ENCODE assay signal across 8 cellular contexts in the genomic region with DNA sequence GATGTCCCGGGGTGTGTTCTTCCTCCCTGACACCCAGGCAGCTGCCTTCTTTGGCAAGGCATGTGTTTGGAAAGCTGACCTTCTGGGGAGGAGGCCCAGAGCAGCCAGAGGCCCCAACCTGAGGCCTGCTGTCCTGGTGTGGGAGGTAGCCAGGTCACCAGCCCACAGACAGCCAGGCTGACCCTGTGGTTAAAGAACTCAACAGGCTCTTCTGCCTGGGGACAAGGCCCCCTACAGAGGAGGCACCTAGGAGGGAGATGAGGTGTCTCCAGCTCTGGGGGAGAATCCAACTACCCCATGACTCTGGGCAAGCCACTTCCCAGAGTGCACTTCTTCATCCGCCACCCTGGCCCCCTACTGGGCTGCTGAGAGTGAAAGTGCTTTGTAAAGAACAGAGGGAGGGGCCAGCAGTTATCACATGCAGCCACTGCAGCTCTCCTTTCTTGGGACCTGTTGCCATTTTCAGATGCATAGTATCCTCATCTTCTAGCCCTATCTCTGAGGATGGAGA. TPM values are rescaled to one million over a fixed set of nuclear protein-coding genes. Genes with fewer than 3 reads are reported as not detected.
DNase-seq lines count a peak whose midpoint lies in the region; ATAC-seq and TF ChIP-seq lines count a peak whose summit lies in the region.

No MANE protein-coding gene starts in this region.

- H3F3A ChIP-seq in GM23338 (replicated peaks; ENCODE audit: low read depth) = no peaks in the 10 kb centered on the region

- H3K27me3 Mint-ChIP-seq in GM23338 (ENCODE audit: insufficient read depth, low read depth, poor library complexity) (peaks cover 19% of the 10 kb centered on the region), T-cell (no peaks in the 10 kb centered on the region)

- intact Hi-C loops in ascending aorta (cut with DNase I) = no loop called here

- H3K36me3 Mint-ChIP-seq in GM23338 (ENCODE audit: low read depth) = no peaks in the 10 kb centered on the region
- H3K36me3 Mint-ChIP-seq in T-cell = peaks cover 5% of the 10 kb centered on the region

- H3K27ac ChIP-seq in GM23338 (ENCODE audit: low read depth) = no peak overlapping the region
- peak overlapping the region; percentile 53 to 73 for H3K27ac ChIP-seq in ascending aorta

- H2AFZ ChIP-seq in GM23338 = no peak overlapping the region

- H3K79me2 ChIP-seq in GM23338 (replicated peaks; ENCODE audit: insufficient read depth) = no peaks in the 10 kb centered on the region

- H3K4me3 Mint-ChIP-seq in GM23338 (no peak overlapping the region), T-cell (peak overlapping the region in 2 of 3 donors; percentile 14 to 76)

- no peak for TF ChIP-seq CTCF in GM23338 (conservative IDR thresholded peaks at IDR 0.05; ENCODE audit: low read depth in 2 of 2)
- no peak for TF ChIP-seq CTCF in ascending aorta (IDR thresholded peaks at IDR 0.05)

- H3K4me3 ChIP-seq in GM23338 (no peak overlapping the region), ascending aorta (no peak overlapping the region)

- H3K9me3 ChIP-seq in ascending aorta = no peaks in the 10 kb centered on the region

- peaks cover 19% of the 10 kb centered on the region for H3K4me1 ChIP-seq in GM23338 (ENCODE audit: insufficient read depth)
- peaks cover 11 to 26% of the 10 kb centered on the region in 2 donors for H3K4me1 ChIP-seq in ascending aorta

- ATAC-seq in GM23338 = peak; percentile 35
- peak; percentile 36 to 68 (median 50) for ATAC-seq in T-cell (replicated peaks in 1 of 4)
- ATAC-seq in GM19023 (IDR thresholded peaks at IDR 0.05; ENCODE audit: unreplicated experiment) = no peak

- POLR2A ChIA-PET in T-cell (lab: Charles Lee) = interaction anchor here (0.7 to 3.2 kb wide), 6 partner anchors 9 to 122 kb away, joined by 3 to 25 read pairs (median 3); partner anchors contain the start of gene SREBF1 (in 1 of the 2)

- no peaks in the 10 kb centered on the region for H3K9me2 ChIP-seq in GM23338 (ENCODE audit: insufficient read depth)

- H3K4me1 Mint-ChIP-seq in GM23338 (peaks cover 53% of the 10 kb centered on the region), T-cell (peaks cover 74 to 78% (median 76%) of the 10 kb centered on the region in 3 donors)

- H3K9me3 Mint-ChIP-seq in GM23338 (no peaks in the 10 kb centered on the region), T-cell (no peaks in the 10 kb centered on the region)

- CTCF ChIA-PET in T-cell (lab: Charles Lee) = interaction anchor here in 1 of 2 donors (1.1 to 1.9 kb wide), 4 partner anchors 9 to 13 kb away, joined by 4 to 16 read pairs (median 6); partner anchors contain the start of gene SREBF1

- H3K27ac Mint-ChIP-seq in GM23338 (no peak overlapping the region), T-cell (peak overlapping the region; percentile 97)

- H4K20me1 ChIP-seq in GM23338 (replicated peaks; ENCODE audit: insufficient read depth) = no peaks in the 10 kb centered on the region

- DNase-seq in AG20443 (ENCODE audit: low spot score) = peak; percentile 48
- peak; percentile 63 for DNase-seq in GM23338 (ENCODE audit: low spot score)
- DNase-seq in T-cell = peak; percentile 33 to 84 (median 73)
- DNase-seq in ascending aorta (ENCODE audit: low spot score in 2 of 2) = no peak
- DNase-seq in kidney glomerular epithelial cell (lab: John Stamatoyannopoulos, UW) = peak; percentile 31
- peak; percentile 84 for DNase-seq in stimulated activated CD8-positive, alpha-beta memory T cell treated with anti-CD3 and anti-CD28 coated beads, Interleukin-4, amount 100 ng/mL, for 48 hours
- no peak for DNase-seq in DMS79 (lab: John Stamatoyannopoulos, UW)

- H3K4me2 ChIP-seq in GM23338 = no peak overlapping the region

- H3K27me3 ChIP-seq in GM23338 (ENCODE audit: insufficient read depth) = no peaks in the 10 kb centered on the region
- no peaks in the 10 kb centered on the region for H3K27me3 ChIP-seq in ascending aorta

- H3K36me3 ChIP-seq in GM23338 (ENCODE audit: insufficient read depth) = no peaks in the 10 kb centered on the region
- peaks cover 10 to 14% of the 10 kb centered on the region in 2 donors for H3K36me3 ChIP-seq in ascending aorta

TF ChIP-seq in GM23338, 12 proteins besides CTCF, POLR2A, EP300 and RAD21 (continues in another document):
- TF ChIP-seq EZH2 (IDR thresholded peaks at IDR 0.05; ENCODE audit: low read depth, unreplicated experiment) (no peak), ZNF331 (CRISPR knock-in tag; IDR thresholded peaks at IDR 0.05; ENCODE audit: low read depth) (no peak), JUNB (IDR thresholded peaks at IDR 0.05; ENCODE audit: unreplicated experiment) (no peak), STAT1 (IDR thresholded peaks at IDR 0.05; ENCODE audit: unreplicated experiment) (no peak), EZH2phosphoT487 (IDR thresholded peaks at IDR 0.05; ENCODE audit: unreplicated experiment) (no peak), ZNF114 (CRISPR knock-in tag; IDR thresholded peaks at IDR 0.05) (no peak)
- TF ChIP-seq, protein P1, sequence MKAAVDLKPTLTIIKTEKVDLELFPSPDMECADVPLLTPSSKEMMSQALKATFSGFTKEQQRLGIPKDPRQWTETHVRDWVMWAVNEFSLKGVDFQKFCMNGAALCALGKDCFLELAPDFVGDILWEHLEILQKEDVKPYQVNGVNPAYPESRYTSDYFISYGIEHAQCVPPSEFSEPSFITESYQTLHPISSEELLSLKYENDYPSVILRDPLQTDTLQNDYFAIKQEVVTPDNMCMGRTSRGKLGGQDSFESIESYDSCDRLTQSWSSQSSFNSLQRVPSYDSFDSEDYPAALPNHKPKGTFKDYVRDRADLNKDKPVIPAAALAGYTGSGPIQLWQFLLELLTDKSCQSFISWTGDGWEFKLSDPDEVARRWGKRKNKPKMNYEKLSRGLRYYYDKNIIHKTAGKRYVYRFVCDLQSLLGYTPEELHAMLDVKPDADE (IDR thresholded peaks at IDR 0.05) = no peak
- TF ChIP-seq, protein P2, sequence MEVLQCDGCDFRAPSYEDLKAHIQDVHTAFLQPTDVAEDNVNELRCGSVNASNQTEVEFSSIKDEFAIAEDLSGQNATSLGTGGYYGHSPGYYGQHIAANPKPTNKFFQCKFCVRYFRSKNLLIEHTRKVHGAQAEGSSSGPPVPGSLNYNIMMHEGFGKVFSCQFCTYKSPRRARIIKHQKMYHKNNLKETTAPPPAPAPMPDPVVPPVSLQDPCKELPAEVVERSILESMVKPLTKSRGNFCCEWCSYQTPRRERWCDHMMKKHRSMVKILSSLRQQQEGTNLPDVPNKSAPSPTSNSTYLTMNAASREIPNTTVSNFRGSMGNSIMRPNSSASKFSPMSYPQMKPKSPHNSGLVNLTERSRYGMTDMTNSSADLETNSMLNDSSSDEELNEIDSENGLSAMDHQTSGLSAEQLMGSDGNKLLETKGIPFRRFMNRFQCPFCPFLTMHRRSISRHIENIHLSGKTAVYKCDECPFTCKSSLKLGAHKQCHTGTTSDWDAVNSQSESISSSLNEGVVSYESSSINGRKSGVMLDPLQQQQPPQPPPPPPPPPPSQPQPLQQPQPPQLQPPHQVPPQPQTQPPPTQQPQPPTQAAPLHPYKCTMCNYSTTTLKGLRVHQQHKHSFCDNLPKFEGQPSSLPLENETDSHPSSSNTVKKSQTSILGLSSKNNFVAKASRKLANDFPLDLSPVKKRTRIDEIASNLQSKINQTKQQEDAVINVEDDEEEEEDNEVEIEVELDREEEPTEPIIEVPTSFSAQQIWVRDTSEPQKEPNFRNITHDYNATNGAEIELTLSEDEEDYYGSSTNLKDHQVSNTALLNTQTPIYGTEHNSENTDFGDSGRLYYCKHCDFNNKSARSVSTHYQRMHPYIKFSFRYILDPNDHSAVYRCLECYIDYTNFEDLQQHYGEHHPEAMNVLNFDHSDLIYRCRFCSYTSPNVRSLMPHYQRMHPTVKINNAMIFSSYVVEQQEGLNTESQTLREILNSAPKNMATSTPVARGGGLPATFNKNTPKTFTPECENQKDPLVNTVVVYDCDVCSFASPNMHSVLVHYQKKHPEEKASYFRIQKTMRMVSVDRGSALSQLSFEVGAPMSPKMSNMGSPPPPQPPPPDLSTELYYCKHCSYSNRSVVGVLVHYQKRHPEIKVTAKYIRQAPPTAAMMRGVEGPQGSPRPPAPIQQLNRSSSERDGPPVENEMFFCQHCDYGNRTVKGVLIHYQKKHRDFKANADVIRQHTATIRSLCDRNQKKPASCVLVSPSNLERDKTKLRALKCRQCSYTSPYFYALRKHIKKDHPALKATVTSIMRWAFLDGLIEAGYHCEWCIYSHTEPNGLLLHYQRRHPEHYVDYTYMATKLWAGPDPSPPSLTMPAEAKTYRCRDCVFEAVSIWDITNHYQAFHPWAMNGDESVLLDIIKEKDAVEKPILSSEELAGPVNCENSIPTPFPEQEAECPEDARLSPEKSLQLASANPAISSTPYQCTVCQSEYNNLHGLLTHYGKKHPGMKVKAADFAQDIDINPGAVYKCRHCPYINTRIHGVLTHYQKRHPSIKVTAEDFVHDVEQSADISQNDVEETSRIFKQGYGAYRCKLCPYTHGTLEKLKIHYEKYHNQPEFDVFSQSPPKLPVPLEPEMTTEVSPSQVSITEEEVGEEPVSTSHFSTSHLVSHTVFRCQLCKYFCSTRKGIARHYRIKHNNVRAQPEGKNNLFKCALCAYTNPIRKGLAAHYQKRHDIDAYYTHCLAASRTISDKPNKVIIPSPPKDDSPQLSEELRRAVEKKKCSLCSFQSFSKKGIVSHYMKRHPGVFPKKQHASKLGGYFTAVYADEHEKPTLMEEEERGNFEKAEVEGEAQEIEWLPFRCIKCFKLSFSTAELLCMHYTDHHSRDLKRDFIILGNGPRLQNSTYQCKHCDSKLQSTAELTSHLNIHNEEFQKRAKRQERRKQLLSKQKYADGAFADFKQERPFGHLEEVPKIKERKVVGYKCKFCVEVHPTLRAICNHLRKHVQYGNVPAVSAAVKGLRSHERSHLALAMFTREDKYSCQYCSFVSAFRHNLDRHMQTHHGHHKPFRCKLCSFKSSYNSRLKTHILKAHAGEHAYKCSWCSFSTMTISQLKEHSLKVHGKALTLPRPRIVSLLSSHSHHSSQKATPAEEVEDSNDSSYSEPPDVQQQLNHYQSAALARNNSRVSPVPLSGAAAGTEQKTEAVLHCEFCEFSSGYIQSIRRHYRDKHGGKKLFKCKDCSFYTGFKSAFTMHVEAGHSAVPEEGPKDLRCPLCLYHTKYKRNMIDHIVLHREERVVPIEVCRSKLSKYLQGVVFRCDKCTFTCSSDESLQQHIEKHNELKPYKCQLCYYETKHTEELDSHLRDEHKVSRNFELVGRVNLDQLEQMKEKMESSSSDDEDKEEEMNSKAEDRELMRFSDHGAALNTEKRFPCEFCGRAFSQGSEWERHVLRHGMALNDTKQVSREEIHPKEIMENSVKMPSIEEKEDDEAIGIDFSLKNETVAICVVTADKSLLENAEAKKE (CRISPR knock-in tag; IDR thresholded peaks at IDR 0.05) = no peak

RNA-seq across cellular contexts. Expression of gene SREBF1, which starts 13.1 kb away (rescaled TPM):
- 77.7 and 85.3 TPM in 2 replicates for total RNA-seq in GM23338 (2014; rRNA removed; shearing (Covaris generic))
- 39.6 and 43.7 TPM in 2 replicates for polyA plus RNA-seq in GM23338 (2016; fragmentation: Nextera tagmentation; extraction: Ambion mirVana)
- 100 to 1,000 TPM in 2 of 5 donors, 10 to 100 TPM in 3; 24.6 to 279 (median 38.9) TPM for total RNA-seq in T-cell
- 141 TPM for total RNA-seq in ascending aorta

Comparison
In these comparisons a context has a peak if more than half of its experiments do, and no peak if none do; other contexts are left out.
1. DNase-seq: peak in AG20443 (single experiment), GM23338 (single experiment), T-cell (34 of 34), kidney glomerular epithelial cell (single experiment) and stimulated activated CD8-positive, alpha-beta memory T cell treated with anti-CD3 and anti-CD28 coated beads, Interleukin-4, amount 100 ng/mL, for 48 hours (single experiment); none in ascending aorta (0 of 2) and DMS79 (single experiment).